Comparison of ENCODE assay signal across 8 cellular contexts in genomic region chr20:43914697-43915208, GRCh38. TPM values are rescaled to one million over a fixed set of nuclear protein-coding genes. Genes with fewer than 3 reads are reported as not detected.
DNase-seq lines count a peak whose midpoint lies in the region; ATAC-seq and TF ChIP-seq lines count a peak whose summit lies in the region.

TOX2 (plus strand) TSS chr20:43914852; CDS start chr20:43914892, 40 bp downstream.

- peaks cover 11% of the 10 kb centered on the region for H3K9me3 ChIP-seq in CD4-positive, alpha-beta T cell (ENCODE audit: control insufficient read depth, low read length)

- peak within 1 kb of the TSS; percentile 55 for H3K4me3 ChIP-seq in epithelial cell of proximal tubule (ENCODE audit: low read depth, low read length)

- peaks cover 2% of the 10 kb centered on the region for H3K9me3 Mint-ChIP-seq in CD4-positive, alpha-beta T cell
- peaks cover 16% of the 10 kb centered on the region for H3K9me3 Mint-ChIP-seq in activated CD4-positive, alpha-beta memory T cell treated with anti-CD3 and anti-CD28 coated beads for 36 hours
- H3K9me3 Mint-ChIP-seq in natural killer cell: no peaks in the 10 kb centered on the region

- H3K36me3 Mint-ChIP-seq in CD4-positive, alpha-beta T cell (ENCODE audit: low read depth): peaks cover 6% of the 10 kb centered on the region
- peaks cover 11% of the 10 kb centered on the region for H3K36me3 Mint-ChIP-seq in activated CD4-positive, alpha-beta memory T cell treated with anti-CD3 and anti-CD28 coated beads for 36 hours
- H3K36me3 Mint-ChIP-seq in natural killer cell: no peaks in the 10 kb centered on the region

- peak; percentile 13 to 59 (median 36) for DNase-seq in CD4-positive, alpha-beta T cell
- peak; percentile 59 for DNase-seq in NCI-H1105 treated with DMSO at 0.1 percent for 48 hours (lab: John Stamatoyannopoulos, UW)
- peak; percentile 48 for DNase-seq in activated CD4-positive, alpha-beta memory T cell treated with anti-CD3 and anti-CD28 coated beads for 36 hours
- no peak for DNase-seq in epithelial cell of proximal tubule (ENCODE audit: low read depth)
- DNase-seq in natural killer cell: peak; percentile 43
- no peak for DNase-seq in cerebellar nuclear complex (lab: John Stamatoyannopoulos, UW)
- no peak for DNase-seq in mucosa of gallbladder (ENCODE audit: low spot score)

- no peak for TF ChIP-seq CTCF in CD4-positive, alpha-beta T cell (IDR thresholded peaks at IDR 0.05)
- TF ChIP-seq CTCF in epithelial cell of proximal tubule (conservative IDR thresholded peaks at IDR 0.05; ENCODE audit: low read depth, low read length) (no peak), natural killer cell (IDR thresholded peaks at IDR 0.05) (no peak)

- CTCF ChIA-PET in CD4-positive, alpha-beta T cell (lab: Charles Lee): no interaction called here
- CTCF ChIA-PET in activated CD4-positive, alpha-beta memory T cell treated with anti-CD3 and anti-CD28 coated beads for 36 hours (lab: Charles Lee): no interaction called here

- peaks cover 29% of the 10 kb centered on the region for H3K4me1 Mint-ChIP-seq in CD4-positive, alpha-beta T cell (ENCODE audit: low read depth)
- H3K4me1 Mint-ChIP-seq in activated CD4-positive, alpha-beta memory T cell treated with anti-CD3 and anti-CD28 coated beads for 36 hours (ENCODE audit: low read depth): peaks cover 39% of the 10 kb centered on the region
- H3K4me1 Mint-ChIP-seq in natural killer cell: peaks cover 14 to 22% of the 10 kb centered on the region in 2 donors

- intact Hi-C loops in CD4-positive, alpha-beta T cell (cut with DNase I, micrococcal nuclease): loop anchor here in 1 of 2 experiments (5.0 kb wide), 1 partner anchor 38 kb away; no protein-coding TSS in a partner anchor
- intact Hi-C loops in activated CD4-positive, alpha-beta memory T cell treated with anti-CD3 and anti-CD28 coated beads for 36 hours (cut with micrococcal nuclease): loop anchor here (2.0 to 10.0 kb wide), 4 partner anchors 36 to 164 kb away; no protein-coding TSS in a partner anchor
- intact Hi-C loops in natural killer cell (cut with micrococcal nuclease): loop anchor here (2.0 to 10.0 kb wide), 2 partner anchors 44 to 60 kb away; no protein-coding TSS in a partner anchor

- H3K27ac Mint-ChIP-seq in CD4-positive, alpha-beta T cell: peak within 1 kb of the TSS; percentile 82
- H3K27ac Mint-ChIP-seq in activated CD4-positive, alpha-beta memory T cell treated with anti-CD3 and anti-CD28 coated beads for 36 hours: peak within 1 kb of the TSS; percentile 43
- peak within 1 kb of the TSS; percentile 63 to 86 for H3K27ac Mint-ChIP-seq in natural killer cell

- H3K4me3 Mint-ChIP-seq in CD4-positive, alpha-beta T cell: peak within 1 kb of the TSS; percentile 96
- H3K4me3 Mint-ChIP-seq in activated CD4-positive, alpha-beta memory T cell treated with anti-CD3 and anti-CD28 coated beads for 36 hours: peak within 1 kb of the TSS; percentile 78
- H3K4me3 Mint-ChIP-seq in natural killer cell: peak within 1 kb of the TSS; percentile 89

- peaks cover 35% of the 10 kb centered on the region for H3K27me3 ChIP-seq in CD4-positive, alpha-beta T cell (ENCODE audit: control insufficient read depth, insufficient read depth, low read length)

- peak; percentile 74 for ATAC-seq in CD4-positive, alpha-beta T cell (ENCODE audit: poor library complexity)
- peak; percentile 39 for ATAC-seq in GM21576 (IDR thresholded peaks at IDR 0.05; ENCODE audit: unreplicated experiment)
- ATAC-seq in natural killer cell: peak; percentile 49 to 69 (median 68)

- H3K27ac ChIP-seq in CD4-positive, alpha-beta T cell (ENCODE audit: low read depth, low read length): no peak within 1 kb of the TSS

- POLR2A ChIA-PET in CD4-positive, alpha-beta T cell (lab: Charles Lee): no interaction called here
- POLR2A ChIA-PET in activated CD4-positive, alpha-beta memory T cell treated with anti-CD3 and anti-CD28 coated beads for 36 hours (lab: Charles Lee): no interaction called here

- peaks cover 42% of the 10 kb centered on the region for H3K27me3 Mint-ChIP-seq in CD4-positive, alpha-beta T cell
- peaks cover 44% of the 10 kb centered on the region for H3K27me3 Mint-ChIP-seq in activated CD4-positive, alpha-beta memory T cell treated with anti-CD3 and anti-CD28 coated beads for 36 hours
- peaks cover 59 to 74% of the 10 kb centered on the region in 2 donors for H3K27me3 Mint-ChIP-seq in natural killer cell (ENCODE audit: low read depth in 2 of 2)

RNA-seq across cellular contexts. Expression of gene TOX2, which starts in this region (rescaled TPM):
- total RNA-seq in CD4-positive, alpha-beta T cell: 1 to 10 TPM; 3.3 to 3.9 TPM
- total RNA-seq in activated CD4-positive, alpha-beta memory T cell treated with anti-CD3 and anti-CD28 coated beads for 36 hours: 1 to 10 TPM; 2.2 to 2.5 TPM
- total RNA-seq in epithelial cell of proximal tubule (2.0 and 2.5 TPM in 2 replicates), natural killer cell (1 to 10 TPM in 2 of 3 donors, under 1 TPM in 1; 0.93 to 1.8 (median 1.2) TPM), mucosa of gallbladder (4.5 TPM)

Comparison
In these comparisons a context has a peak if more than half of its experiments do, and no peak if none do; other contexts are left out.
1. DNase-seq: peak in CD4-positive, alpha-beta T cell (10 of 10), NCI-H1105 treated with DMSO at 0.1 percent for 48 hours (single experiment), activated CD4-positive, alpha-beta memory T cell treated with anti-CD3 and anti-CD28 coated beads for 36 hours (single experiment) and natural killer cell (single experiment); none in epithelial cell of proximal tubule (single experiment), cerebellar nuclear complex (0 of 2) and mucosa of gallbladder (single experiment).
2. Peak in every context shown above with its lines, with median percentiles within 50 percentile points of each other: ATAC-seq, H3K27ac Mint-ChIP-seq and H3K4me3 Mint-ChIP-seq.